Comparison of ENCODE assay signal across 8 cellular contexts in the genomic region with DNA sequence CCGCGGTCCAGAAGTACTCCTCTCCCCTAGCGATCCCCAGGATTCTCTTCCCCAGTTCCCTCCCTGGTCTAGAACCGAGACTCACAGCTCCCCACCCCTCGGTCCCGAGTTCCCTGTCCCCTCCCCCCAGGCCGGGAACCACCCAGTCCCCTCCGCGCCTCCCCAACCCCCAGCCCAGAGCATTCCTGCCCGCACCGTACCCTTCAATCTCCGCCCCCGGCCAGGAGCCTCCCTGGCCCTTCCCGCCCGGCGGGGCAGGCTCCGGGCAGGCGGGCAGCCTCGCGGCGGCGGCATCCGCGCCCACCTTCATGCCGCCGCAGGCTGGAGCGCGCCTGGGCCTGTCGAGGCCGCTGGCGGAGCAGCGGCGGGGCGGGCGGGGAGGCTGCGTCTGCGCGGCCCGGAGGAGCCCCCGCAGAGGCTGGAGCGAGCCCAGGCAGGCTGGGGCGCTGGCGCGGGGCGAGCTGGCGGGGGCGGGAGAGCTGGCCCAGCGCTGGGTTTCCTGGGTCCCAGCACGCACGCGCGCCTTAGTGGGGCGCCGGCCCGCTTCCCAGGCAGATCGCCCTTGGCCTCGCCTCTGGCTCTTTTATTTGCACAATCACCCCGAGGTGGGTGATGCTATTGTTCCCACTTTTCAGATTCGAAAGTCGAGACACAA. TPM values are rescaled to one million over a fixed set of nuclear protein-coding genes. Genes with fewer than 3 reads are reported as not detected.
DNase-seq lines count a peak whose midpoint lies in the region; ATAC-seq and TF ChIP-seq lines count a peak whose summit lies in the region.

No MANE protein-coding gene starts in this region.

- DNase-seq in activated CD4-positive, alpha-beta T cell treated with anti-CD3 and anti-CD28 coated beads for 48 hours = peak; percentile 37
- DNase-seq in activated CD4-positive, alpha-beta T cell treated with anti-CD3 and anti-CD28 coated beads, Interleukin-2, amount 50 U/mL, for 1 hour = no peak
- no peak for DNase-seq in LNCaP clone FGC (ENCODE audit: low read depth)
- DNase-seq in islet precursor cell = peak; percentile 86
- DNase-seq in LoVo (ENCODE audit: low spot score) = no peak

- 0 out of 2 replicates have a peak overlapping the region, but pooled peaks have one; percentile 25 for H3K4me3 ChIP-seq in LNCaP clone FGC (ENCODE audit: low read depth, low read length)

- H3K36me3 Mint-ChIP-seq in brain = no peaks in the 10 kb centered on the region
- no peaks in the 10 kb centered on the region for H3K36me3 Mint-ChIP-seq in stimulated activated memory B cell treated with anti-CD40 and anti-IgM and Interleukin-4, amounts not matched to agents 10 μg/mL and 1 μg/mL and 100 μg/mL, for 72 hours

- ATAC-seq in stimulated activated memory B cell treated with anti-CD40 and anti-IgM and Interleukin-4, amounts not matched to agents 10 μg/mL and 1 μg/mL and 100 μg/mL, for 72 hours = peak; percentile 38
- ATAC-seq in HG02588 (IDR thresholded peaks at IDR 0.05; ENCODE audit: unreplicated experiment) = no peak

- TF ChIP-seq CTCF in LNCaP clone FGC (IDR thresholded peaks at IDR 0.05; ENCODE audit: control insufficient read depth, extremely low read depth, insufficient read depth) (no peak), brain (conservative IDR thresholded peaks at IDR 0.05) (no peak)

- peak overlapping the region in 1 of 5 experiments; percentile 78 for H3K27ac Mint-ChIP-seq in brain
- peak overlapping the region; percentile 79 for H3K27ac Mint-ChIP-seq in stimulated activated memory B cell treated with anti-CD40 and anti-IgM and Interleukin-4, amounts not matched to agents 10 μg/mL and 1 μg/mL and 100 μg/mL, for 72 hours

- H3K4me1 Mint-ChIP-seq in brain = peaks cover 25% of the 10 kb centered on the region
- peaks cover 33% of the 10 kb centered on the region for H3K4me1 Mint-ChIP-seq in stimulated activated memory B cell treated with anti-CD40 and anti-IgM and Interleukin-4, amounts not matched to agents 10 μg/mL and 1 μg/mL and 100 μg/mL, for 72 hours

- H3K27me3 Mint-ChIP-seq in brain = peaks cover 61% of the 10 kb centered on the region
- H3K27me3 Mint-ChIP-seq in stimulated activated memory B cell treated with anti-CD40 and anti-IgM and Interleukin-4, amounts not matched to agents 10 μg/mL and 1 μg/mL and 100 μg/mL, for 72 hours = peaks cover 43% of the 10 kb centered on the region

- peak overlapping the region; percentile 69 to 83 (median 80) for H3K4me3 Mint-ChIP-seq in brain
- peak overlapping the region; percentile 82 for H3K4me3 Mint-ChIP-seq in stimulated activated memory B cell treated with anti-CD40 and anti-IgM and Interleukin-4, amounts not matched to agents 10 μg/mL and 1 μg/mL and 100 μg/mL, for 72 hours

- no peaks in the 10 kb centered on the region for H3K9me3 Mint-ChIP-seq in brain
- peaks cover 5% of the 10 kb centered on the region for H3K9me3 Mint-ChIP-seq in stimulated activated memory B cell treated with anti-CD40 and anti-IgM and Interleukin-4, amounts not matched to agents 10 μg/mL and 1 μg/mL and 100 μg/mL, for 72 hours

RNA-seq across cellular contexts. Expression of a gene that starts 22.2 kb away (rescaled TPM):
- polyA plus RNA-seq in brain (ENCODE audit: insufficient read depth, low read depth, low replicate concordance) = 0.14 TPM

Comparison
In these comparisons a context has a peak if more than half of its experiments do, and no peak if none do; other contexts are left out.
1. DNase-seq: peak in activated CD4-positive, alpha-beta T cell treated with anti-CD3 and anti-CD28 coated beads for 48 hours (single experiment) and islet precursor cell (single experiment); none in activated CD4-positive, alpha-beta T cell treated with anti-CD3 and anti-CD28 coated beads, Interleukin-2, amount 50 U/mL, for 1 hour (single experiment), LNCaP clone FGC (single experiment) and LoVo (single experiment).